ENCODE assay signal across 8 cellular contexts in genomic region chr21:14382486-14382834, GRCh38. TPM values are rescaled to one million over a fixed set of nuclear protein-coding genes. Genes with fewer than 3 reads are reported as not detected.
DNase-seq lines count a peak whose midpoint lies in the region; ATAC-seq and TF ChIP-seq lines count a peak whose summit lies in the region.

No MANE protein-coding gene starts in this region.

- intact Hi-C loops in Calu3 (cut with micrococcal nuclease; ENCODE audit: unreplicated experiment) = loop anchor here (5.0 kb wide), 1 partner anchor 75 kb away; no protein-coding TSS in a partner anchor

- TF ChIP-seq CTCF in Calu3 (IDR thresholded peaks at IDR 0.05; ENCODE audit: unreplicated experiment) (no peak), omental fat pad (IDR thresholded peaks at IDR 0.05) (no peak)

- no TSS peak for BruUV-seq in Calu3 (replicated peaks; lab: Mats Ljungman, UMichigan)

- H3K27ac Mint-ChIP-seq in Calu3 (ENCODE audit: unreplicated experiment) = peak overlapping the region; percentile 97

- peaks cover 15% of the 10 kb centered on the region for H3K36me3 ChIP-seq in SJSA1

- H3K4me1 Mint-ChIP-seq in Calu3 (ENCODE audit: low read depth, unreplicated experiment) = no peaks in the 10 kb centered on the region

- H3K27ac ChIP-seq in SJSA1 = peak overlapping the region; percentile 76

- peak; percentile 0 for ATAC-seq in HG02763 (IDR thresholded peaks at IDR 0.05; ENCODE audit: unreplicated experiment)
- ATAC-seq in omental fat pad (ENCODE audit: low FRiP score) = peak; percentile 0
- no peak for ATAC-seq in GM19397 (IDR thresholded peaks at IDR 0.05; ENCODE audit: unreplicated experiment)

- H3K4me3 Mint-ChIP-seq in Calu3 (ENCODE audit: low read depth, unreplicated experiment) = peak overlapping the region; percentile 97

- peaks cover 31% of the 10 kb centered on the region for H3K36me3 Mint-ChIP-seq in Calu3 (ENCODE audit: insufficient read depth, unreplicated experiment)

- H3K4me3 ChIP-seq in SJSA1 = peak overlapping the region; percentile 71

- TF ChIP-seq POLR2A in erythroblast (IDR thresholded peaks at IDR 0.05; ENCODE audit: low read length) = no peak

- CTCF ChIA-PET in Calu3 (lab: Charles Lee) = interaction anchor here (1.5 kb wide), 1 partner anchor 76 kb away, joined by 5 read pairs; no protein-coding TSS in a partner anchor

- no peaks in the 10 kb centered on the region for H3K9me3 Mint-ChIP-seq in Calu3 (ENCODE audit: low read depth, unreplicated experiment)

- H3K27me3 Mint-ChIP-seq in Calu3 (ENCODE audit: unreplicated experiment) = no peaks in the 10 kb centered on the region

- peaks cover 9% of the 10 kb centered on the region for H3K4me1 ChIP-seq in SJSA1 (replicated peaks)

- no peaks in the 10 kb centered on the region for H3K9me3 ChIP-seq in SJSA1 (replicated peaks)

- DNase-seq in Calu3 (peak; percentile 3), SJSA1 (ENCODE audit: low read depth in 1 of 2, low spot score in 2 of 2) (peak in 1 of 2 experiments; percentile 37), erythroblast (lab: John Stamatoyannopoulos, UW) (peak; percentile 75 to 89), omental fat pad (ENCODE audit: low spot score) (no peak), SW480 (ENCODE audit: low spot score) (no peak), cerebellar nuclear complex (lab: John Stamatoyannopoulos, UW) (no peak)

- H3K27me3 ChIP-seq in SJSA1 (replicated peaks) = no peaks in the 10 kb centered on the region

RNA-seq across cellular contexts. Expression of gene HSPA13, which starts 0.5 kb away (rescaled TPM):
- total RNA-seq in Calu3 (2022) (31.9 and 36.6 TPM in 2 replicates), omental fat pad (10 to 100 TPM; 17.2 to 24.5 (median 20.0) TPM)
- 62.9 and 87.2 TPM in 2 replicates for total RNA-seq in SJSA1 (2014; rRNA removed; shearing (Covaris generic))

Comparison
In these comparisons a context has a peak if more than half of its experiments do, and no peak if none do; other contexts are left out.
1. DNase-seq: peak in Calu3 (single experiment) and erythroblast (2 of 2); none in omental fat pad (single experiment), SW480 (single experiment) and cerebellar nuclear complex (0 of 2).